21 cellular contexts compared by ENCODE assay signal in the genomic region with DNA sequence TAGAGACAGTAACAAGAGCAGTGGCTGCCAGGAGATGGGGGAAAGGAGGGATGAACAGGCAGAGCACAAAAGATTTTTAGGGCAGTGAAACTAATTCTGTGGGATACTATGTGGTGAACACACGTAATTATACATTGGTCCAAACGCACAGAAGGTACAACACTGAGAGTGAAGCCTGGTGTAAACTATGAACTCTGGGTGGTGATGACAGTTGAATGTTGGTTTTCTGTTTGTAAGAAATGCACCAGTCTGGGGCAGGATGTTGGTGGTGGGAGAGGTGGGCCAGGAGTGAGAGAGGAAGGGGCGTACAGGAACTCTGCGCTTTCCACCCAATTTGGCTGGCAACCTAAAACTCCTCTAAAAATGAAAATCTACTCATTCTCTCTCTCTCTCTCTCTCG. TPM values are rescaled to one million over a fixed set of nuclear protein-coding genes. Genes with fewer than 3 reads are reported as not detected.
DNase-seq lines count a peak whose midpoint lies in the region; ATAC-seq and TF ChIP-seq lines count a peak whose summit lies in the region.
"Had no signal": no experiment of that assay in that cellular context is flagged by ENCODE, and none has a peak within 500 bp of the region (broad histone marks: within the 10 kb centered on the region; RNA-seq: fewer than 3 reads in every experiment).

No MANE protein-coding gene starts in this region.

- WGBS in hepatocyte (ENCODE audit: low lambda C conversion rate, missing lambda C conversion rate): 85% methylated on average over 4 of the region's 5 CpGs

- H3K4me2 ChIP-seq in BLaER1 (peak overlapping the region; percentile 31; the same call in 1 of the 2 replicates), hepatocyte (no peak overlapping the region)
- H3K4me2 ChIP-seq in BLaER1 treated with 17β-estradiol and CSF1 and Interleukin-3, amounts not matched to agents 10 nM and 100 nM: peak overlapping the region in 7 of 11 experiments; percentile 19 to 58 (median 54); a peak in 11 of 22 replicates

- H4K20me1 ChIP-seq in BLaER1 (no peaks in the 10 kb centered on the region), hepatocyte (ENCODE audit: insufficient read depth, poor library complexity, severe bottlenecking) (no peaks in the 10 kb centered on the region)
- H4K20me1 ChIP-seq in BLaER1 treated with 17β-estradiol and CSF1 and Interleukin-3, amounts not matched to agents 10 nM and 100 nM: no peaks in the 10 kb centered on the region

- no peak overlapping the region for H3K4me3 ChIP-seq in BLaER1
- no peak overlapping the region for H3K4me3 ChIP-seq in BLaER1 treated with 17β-estradiol and CSF1 and Interleukin-3, amounts not matched to agents 10 nM and 100 nM
- no peak overlapping the region for H3K4me3 ChIP-seq in hepatocyte
- no peak overlapping the region for H3K4me3 ChIP-seq in Caco-2 (ENCODE audit: low read depth, low read length)
- H3K4me3 ChIP-seq: K562, skin epidermis, thyroid gland had no signal

- H3K36me3 Mint-ChIP-seq in T-cell (no peaks in the 10 kb centered on the region), Caco-2 (ENCODE audit: insufficient read depth, unreplicated experiment) (peaks cover 6% of the 10 kb centered on the region)
- H3K36me3 Mint-ChIP-seq: stimulated activated memory B cell treated with anti-CD40 and anti-IgM and Interleukin-4, amounts not matched to agents 10 μg/mL and 1 μg/mL and 100 μg/mL, for 72 hours had no signal

- H3K9me3 ChIP-seq in BLaER1: peaks cover 10% of the 10 kb centered on the region
- H3K9me3 ChIP-seq in BLaER1 treated with 17β-estradiol and CSF1 and Interleukin-3, amounts not matched to agents 10 nM and 100 nM (replicated peaks in 1 of 11): peaks cover 0 to 15% (median 6%) of the 10 kb centered on the region in 11 experiments; a peak in 9 of 22 replicates
- H3K9me3 ChIP-seq in hepatocyte (ENCODE audit: low read depth): no peaks in the 10 kb centered on the region
- H3K9me3 ChIP-seq in Caco-2: no peaks in the 10 kb centered on the region
- H3K9me3 ChIP-seq: thyroid gland had no signal

- no peak overlapping the region for H2AFZ ChIP-seq in hepatocyte

- peaks cover 8% of the 10 kb centered on the region; the same call in 1 of the 2 replicates for H3K36me3 ChIP-seq in BLaER1
- no peaks in the 10 kb centered on the region; a peak in 1 of 22 replicates for H3K36me3 ChIP-seq in BLaER1 treated with 17β-estradiol and CSF1 and Interleukin-3, amounts not matched to agents 10 nM and 100 nM
- H3K36me3 ChIP-seq in hepatocyte (replicated peaks; ENCODE audit: insufficient read depth, low read depth): no peaks in the 10 kb centered on the region
- no peaks in the 10 kb centered on the region for H3K36me3 ChIP-seq in Caco-2 (ENCODE audit: control insufficient read depth, insufficient read depth, low read length)
- H3K36me3 ChIP-seq: thyroid gland had no signal

- TF ChIP-seq CTCF in hepatocyte (IDR thresholded peaks at IDR 0.05; ENCODE audit: poor library complexity) (no peak), Caco-2 (IDR thresholded peaks at IDR 0.05; ENCODE audit: insufficient read depth in 1 of 2, low read depth in 1 of 2, low read length in 1 of 2, severe bottlenecking in 1 of 2, unreplicated experiment in 1 of 2) (no peak)

- DNase-seq in T-cell: peak in 1 of 34 experiments; percentile 3
- DNase-seq in hepatocyte (ENCODE audit: low spot score): no peak
- DNase-seq in OCI-M2 (lab: John Stamatoyannopoulos, UW; ENCODE audit: unreplicated experiment): no peak
- no peak for DNase-seq in NCI-H2081 treated with DMSO at 0.1 percent for 48 hours (lab: John Stamatoyannopoulos, UW)
- no peak for DNase-seq in Caco-2
- DNase-seq: activated CD4-positive, alpha-beta T cell treated with anti-CD3 and anti-CD28 coated beads for 48 hours; anterior cingulate cortex; DMS79 treated with DMSO at 0.1 percent for 48 hours; NCI-H1048; NCI-H2029; PC-3; SHP77; stimulated activated CD4-positive, alpha-beta T cell treated with anti-CD3 and anti-CD28 coated beads, Interleukin-1b, Interleukin-23, amount 100 ng/mL, for 48 hours; thyroid gland had no signal

- CTCF ChIA-PET in T-cell (lab: Charles Lee): no interaction called here
- CTCF ChIA-PET in Caco-2 (lab: Charles Lee): no interaction called here

- peak overlapping the region; percentile 9 to 70 for H3K27ac Mint-ChIP-seq in T-cell
- H3K27ac Mint-ChIP-seq in Caco-2 (ENCODE audit: unreplicated experiment): no peak overlapping the region
- H3K27ac Mint-ChIP-seq: dendritic cell treated with granulocyte-macrophage colony-stimulating factor and Interleukin-4, amounts not matched to agents 40 ng/mL and 50 ng/mL, for 4 days; stimulated activated memory B cell treated with anti-CD40 and anti-IgM and Interleukin-4, amounts not matched to agents 10 μg/mL and 1 μg/mL and 100 μg/mL, for 72 hours had no signal

- H3K4me1 ChIP-seq in BLaER1 (peaks cover 49% of the 10 kb centered on the region), hepatocyte (ENCODE audit: insufficient read depth) (peaks cover 6% of the 10 kb centered on the region), Caco-2 (no peaks in the 10 kb centered on the region)
- peaks cover 17 to 52% (median 41%) of the 10 kb centered on the region in 10 experiments for H3K4me1 ChIP-seq in BLaER1 treated with 17β-estradiol and CSF1 and Interleukin-3, amounts not matched to agents 10 nM and 100 nM
- H3K4me1 ChIP-seq: thyroid gland had no signal

- BruUV-seq in Caco-2 (replicated peaks; lab: Mats Ljungman, UMichigan): no TSS peak

- no peaks in the 10 kb centered on the region for H3K9me2 ChIP-seq in hepatocyte (replicated peaks; ENCODE audit: insufficient read depth)

- H3K27me3 ChIP-seq in BLaER1 (no peaks in the 10 kb centered on the region), hepatocyte (no peaks in the 10 kb centered on the region), Caco-2 (replicated peaks; ENCODE audit: control insufficient read depth, insufficient read depth, low read length) (no peaks in the 10 kb centered on the region)
- no peaks in the 10 kb centered on the region for H3K27me3 ChIP-seq in BLaER1 treated with 17β-estradiol and CSF1 and Interleukin-3, amounts not matched to agents 10 nM and 100 nM
- H3K27me3 ChIP-seq: thyroid gland had no signal

- H3K4me3 Mint-ChIP-seq in T-cell: peak overlapping the region in 1 of 3 donors; percentile 53
- H3K4me3 Mint-ChIP-seq in Caco-2 (ENCODE audit: unreplicated experiment): no peak overlapping the region
- H3K4me3 Mint-ChIP-seq: activated T-helper 1 cell treated with anti-CD3 and anti-CD28 coated beads, Interleukin-12 subunit alpha, Interleukin-12 subunit beta, Interleukin-2, Interleukin-4 antibody, amounts not matched to agents 30 ng/mL and 10 ng/mL and 1 ng/mL, durations not matched to agents 14 hours and 24 hours and 36 hours; dendritic cell treated with granulocyte-macrophage colony-stimulating factor and Interleukin-4, amounts not matched to agents 40 ng/mL and 50 ng/mL, for 4 days; stimulated activated memory B cell treated with anti-CD40 and anti-IgM and Interleukin-4, amounts not matched to agents 10 μg/mL and 1 μg/mL and 100 μg/mL, for 72 hours had no signal

- H3K27me3 Mint-ChIP-seq in T-cell: no peaks in the 10 kb centered on the region
- no peaks in the 10 kb centered on the region for H3K27me3 Mint-ChIP-seq in Caco-2 (ENCODE audit: insufficient read depth, unreplicated experiment)
- H3K27me3 Mint-ChIP-seq: stimulated activated memory B cell treated with anti-CD40 and anti-IgM and Interleukin-4, amounts not matched to agents 10 μg/mL and 1 μg/mL and 100 μg/mL, for 72 hours had no signal

- POLR2A ChIA-PET in T-cell (lab: Charles Lee): no interaction called here
- POLR2A ChIA-PET in Caco-2 (lab: Charles Lee): no interaction called here

- H3K9me3 Mint-ChIP-seq in T-cell (no peaks in the 10 kb centered on the region), Caco-2 (ENCODE audit: unreplicated experiment) (no peaks in the 10 kb centered on the region)
- H3K9me3 Mint-ChIP-seq: activated T-helper 1 cell treated with anti-CD3 and anti-CD28 coated beads, Interleukin-12 subunit alpha, Interleukin-12 subunit beta, Interleukin-2, Interleukin-4 antibody, amounts not matched to agents 30 ng/mL and 10 ng/mL and 1 ng/mL, durations not matched to agents 14 hours and 24 hours and 36 hours; stimulated activated memory B cell treated with anti-CD40 and anti-IgM and Interleukin-4, amounts not matched to agents 10 μg/mL and 1 μg/mL and 100 μg/mL, for 72 hours had no signal

- H3K4me1 Mint-ChIP-seq in T-cell: peaks cover 38 to 47% (median 43%) of the 10 kb centered on the region in 3 donors
- no peaks in the 10 kb centered on the region for H3K4me1 Mint-ChIP-seq in Caco-2 (ENCODE audit: low read depth, unreplicated experiment)
- H3K4me1 Mint-ChIP-seq: stimulated activated memory B cell treated with anti-CD40 and anti-IgM and Interleukin-4, amounts not matched to agents 10 μg/mL and 1 μg/mL and 100 μg/mL, for 72 hours had no signal

- intact Hi-C loops in Caco-2 (cut with micrococcal nuclease; ENCODE audit: unreplicated experiment): no loop called here

- no peaks in the 10 kb centered on the region for H3K79me2 ChIP-seq in hepatocyte

- peak in 3 of 4 experiments; percentile 28 to 43 (median 32) for ATAC-seq in T-cell (replicated peaks in 1 of 4)
- ATAC-seq: K562; PC-3; stimulated activated memory B cell treated with anti-CD40 and anti-IgM and Interleukin-4, amounts not matched to agents 10 μg/mL and 1 μg/mL and 100 μg/mL, for 72 hours had no signal

- H3K27ac ChIP-seq in BLaER1 (no peak overlapping the region), hepatocyte (peak overlapping the region; percentile 40)
- H3K27ac ChIP-seq in BLaER1 treated with 17β-estradiol and CSF1 and Interleukin-3, amounts not matched to agents 10 nM and 100 nM: no peak overlapping the region
- H3K27ac ChIP-seq: skin epidermis, thyroid gland had no signal

- H3K9ac ChIP-seq in BLaER1: no peak overlapping the region
- no peak overlapping the region for H3K9ac ChIP-seq in BLaER1 treated with 17β-estradiol and CSF1 and Interleukin-3, amounts not matched to agents 10 nM and 100 nM

RNA-seq across cellular contexts. Expression of a gene that starts 50.2 kb away (rescaled TPM):
- 10 to 100 TPM; 60.8 to 79.4 (median 65.5) TPM for total RNA-seq in T-cell
- 8.8 and 10.4 TPM in 2 replicates for total RNA-seq in hepatocyte
- polyA plus RNA-seq in hepatocyte: 8.8 and 11.3 TPM in 2 replicates
- 5.2 and 5.5 TPM in 2 replicates for total RNA-seq in Caco-2 (2022)
- polyA plus RNA-seq: K562 had no signal
